ENCODE assay signal across 17 cellular contexts in genomic region chr13:113074876-113075275, GRCh38. TPM values are rescaled to one million over a fixed set of nuclear protein-coding genes. Genes with fewer than 3 reads are reported as not detected.
DNase-seq lines count a peak whose midpoint lies in the region; ATAC-seq, FAIRE-seq and TF ChIP-seq lines count a peak whose summit lies in the region.
"Had no signal": no experiment of that assay in that cellular context is flagged by ENCODE, and none has a peak within 500 bp of the region (broad histone marks: within the 10 kb centered on the region; RNA-seq: fewer than 3 reads in every experiment).

No MANE protein-coding gene starts in this region.

- no peaks in the 10 kb centered on the region for H3K4me1 Mint-ChIP-seq in stimulated activated naive CD8-positive, alpha-beta T cell treated with anti-CD3 and anti-CD28 coated beads, Interleukin-15, amount 100 ng/mL, for 72 hours
- H3K4me1 Mint-ChIP-seq: CD4-positive, alpha-beta memory T cell had no signal

- no peak for DNase-seq in stimulated activated naive CD8-positive, alpha-beta T cell treated with anti-CD3 and anti-CD28 coated beads, Interleukin-15, amount 100 ng/mL, for 72 hours
- DNase-seq in stimulated activated naive CD8-positive, alpha-beta T cell treated with anti-CD3 and anti-CD28 coated beads, Interleukin-15, Interleukin-2, amounts not matched to agents 100 U/mL and 50 U/mL, for 24 hours: no peak
- DNase-seq in kidney: peak; percentile 63
- DNase-seq in psoas muscle: peak; percentile 4 to 40
- DNase-seq in smooth muscle cell (lab: John Stamatoyannopoulos, UW; ENCODE audit: unreplicated experiment): no peak
- DNase-seq: BE2C; CD4-positive, alpha-beta memory T cell; DMS79; H7 had no signal

- H3K9me3 Mint-ChIP-seq in stimulated activated naive CD8-positive, alpha-beta T cell treated with anti-CD3 and anti-CD28 coated beads, Interleukin-15, amount 100 ng/mL, for 72 hours: no peaks in the 10 kb centered on the region
- H3K9me3 Mint-ChIP-seq: GM23338 had no signal

- no peaks in the 10 kb centered on the region for H3F3A ChIP-seq in smooth muscle cell (ENCODE audit: low read depth)

- no peak overlapping the region for H3K4me2 ChIP-seq in smooth muscle cell
- H3K4me2 ChIP-seq: A549, GM23338 had no signal

- WGBS in psoas muscle, 3 donors: 94 to 96% (median 94%) methylated on average over 22 of the region's 22 CpGs
- 97% methylated on average over 22 of the region's 22 CpGs for WGBS in smooth muscle cell (ENCODE audit: low lambda C conversion rate)

- no peak for TF ChIP-seq CTCF in kidney (IDR thresholded peaks at IDR 0.05; ENCODE audit: borderline replicate concordance, extremely low read depth, insufficient read depth)
- no peak for TF ChIP-seq CTCF in psoas muscle (IDR thresholded peaks at IDR 0.05)
- TF ChIP-seq CTCF in smooth muscle cell (IDR thresholded peaks at IDR 0.05; ENCODE audit: borderline replicate concordance, insufficient read depth, poor library complexity, severe bottlenecking): no peak

- peaks cover 0 to 15% (median 7%) of the 10 kb centered on the region in 3 donors for H3K27me3 ChIP-seq in psoas muscle (ENCODE audit: insufficient read depth in 3 of 3, low read length in 2 of 3)
- no peaks in the 10 kb centered on the region for H3K27me3 ChIP-seq in smooth muscle cell (ENCODE audit: low read depth)
- H3K27me3 ChIP-seq: BE2C had no signal

- H3K79me2 ChIP-seq in smooth muscle cell (ENCODE audit: low read depth): no peaks in the 10 kb centered on the region

- no peak overlapping the region for H3K4me3 ChIP-seq in kidney (ENCODE audit: low read length in 2 of 2)
- no peak overlapping the region for H3K4me3 ChIP-seq in psoas muscle
- H3K4me3 ChIP-seq in smooth muscle cell: no peak overlapping the region
- H3K4me3 ChIP-seq: A549, GM23338 had no signal

- intact Hi-C loops in kidney (cut with DNase I) (no loop called here), psoas muscle (cut with DNase I) (no loop called here)

- H3K9me3 ChIP-seq in kidney (ENCODE audit: control insufficient read depth in 1 of 2, low read length in 2 of 2): no peaks in the 10 kb centered on the region
- no peaks in the 10 kb centered on the region for H3K9me3 ChIP-seq in psoas muscle
- H3K9me3 ChIP-seq in smooth muscle cell (replicated peaks; ENCODE audit: low read depth): no peaks in the 10 kb centered on the region
- H3K9me3 ChIP-seq: A549, BE2C had no signal

- no peak overlapping the region for H3K4me3 Mint-ChIP-seq in stimulated activated naive CD8-positive, alpha-beta T cell treated with anti-CD3 and anti-CD28 coated beads, Interleukin-15, amount 100 ng/mL, for 72 hours
- H3K4me3 Mint-ChIP-seq: CD4-positive, alpha-beta memory T cell; GM23338 had no signal

- H4K20me1 ChIP-seq in smooth muscle cell (ENCODE audit: low read depth): no peaks in the 10 kb centered on the region

- no peak overlapping the region for H2AFZ ChIP-seq in smooth muscle cell (ENCODE audit: low read depth)
- H2AFZ ChIP-seq: GM23338 had no signal

- H3K27me3 Mint-ChIP-seq in stimulated activated naive CD8-positive, alpha-beta T cell treated with anti-CD3 and anti-CD28 coated beads, Interleukin-15, amount 100 ng/mL, for 72 hours: no peaks in the 10 kb centered on the region
- H3K27me3 Mint-ChIP-seq: CD4-positive, alpha-beta memory T cell had no signal

- FAIRE-seq in kidney (lab: Jason Lieb, UNC): no peak
- FAIRE-seq: A549, GM12891 had no signal

- no peak overlapping the region for H3K27ac ChIP-seq in kidney (ENCODE audit: low read depth in 2 of 2, low read length in 2 of 2)
- no peak overlapping the region for H3K27ac ChIP-seq in psoas muscle
- H3K27ac ChIP-seq in smooth muscle cell (ENCODE audit: low read depth): no peak overlapping the region
- H3K27ac ChIP-seq: A549, C4-2B had no signal

- H3K9ac ChIP-seq in kidney (ENCODE audit: low read length in 2 of 2) (no peak overlapping the region), smooth muscle cell (ENCODE audit: low read depth) (no peak overlapping the region)

- H3K4me1 ChIP-seq in kidney (ENCODE audit: control insufficient read depth in 1 of 2, insufficient read depth in 1 of 2, low read depth in 1 of 2, low read length in 2 of 2) (peaks cover 0 to 2% of the 10 kb centered on the region in 2 donors), psoas muscle (no peaks in the 10 kb centered on the region), smooth muscle cell (ENCODE audit: low read depth) (no peaks in the 10 kb centered on the region)
- H3K4me1 ChIP-seq: A549, BE2C had no signal

- H3K27ac Mint-ChIP-seq in stimulated activated naive CD8-positive, alpha-beta T cell treated with anti-CD3 and anti-CD28 coated beads, Interleukin-15, amount 100 ng/mL, for 72 hours: no peak overlapping the region
- H3K27ac Mint-ChIP-seq: CD4-positive, alpha-beta memory T cell had no signal

- peaks cover 5 to 10% of the 10 kb centered on the region in 2 donors for H3K36me3 ChIP-seq in kidney (ENCODE audit: control insufficient read depth in 1 of 2, insufficient read depth in 2 of 2, low read length in 2 of 2)
- H3K36me3 ChIP-seq in psoas muscle (ENCODE audit: insufficient read depth in 1 of 2, low read depth in 1 of 2): peaks cover 0 to 18% of the 10 kb centered on the region in 2 donors
- H3K36me3 ChIP-seq in smooth muscle cell (ENCODE audit: low read depth): no peaks in the 10 kb centered on the region

- ATAC-seq in stimulated activated naive CD8-positive, alpha-beta T cell treated with anti-CD3 and anti-CD28 coated beads, Interleukin-15, amount 100 ng/mL, for 72 hours: peak; percentile 10
- no peak for ATAC-seq in stimulated activated naive CD8-positive, alpha-beta T cell treated with anti-CD3 and anti-CD28 coated beads, Interleukin-15, Interleukin-2, amounts not matched to agents 100 U/mL and 50 U/mL, for 24 hours
- ATAC-seq in psoas muscle (no peak), GM19397 (IDR thresholded peaks at IDR 0.05; ENCODE audit: unreplicated experiment) (no peak), HG02588 (IDR thresholded peaks at IDR 0.05; ENCODE audit: unreplicated experiment) (no peak)
- ATAC-seq: A549, GM23338 had no signal

RNA-seq across cellular contexts. Expression of gene F7, which starts 30.7 kb away (rescaled TPM):
- total RNA-seq in kidney: 0.16 TPM
- 0.52 TPM for polyA plus RNA-seq in kidney (ENCODE audit: insufficient read depth, low read depth, low replicate concordance)
- total RNA-seq in psoas muscle: under 1 TPM in 2 of 4 donors, not detected in 2; 0.10 to 0.20 TPM
- under 1 TPM in 1 of 3 donors, not detected in 2; 0.08 TPM for polyA plus RNA-seq in psoas muscle
- 0.63 and 1.7 TPM in 2 replicates for total RNA-seq in smooth muscle cell
- 1.7 TPM in 2 replicates for polyA plus RNA-seq in smooth muscle cell
- total RNA-seq: CD4-positive, alpha-beta memory T cell; G401 had no signal
- polyA plus RNA-seq: CD4-positive, alpha-beta memory T cell had no signal

RNA-seq across cellular contexts. Expression of gene F10, which starts 47.7 kb away (rescaled TPM):
- total RNA-seq in kidney: 5.1 TPM
- polyA plus RNA-seq in kidney (ENCODE audit: insufficient read depth, low read depth, low replicate concordance): 6.8 TPM
- 1 to 10 TPM in 3 of 4 donors, under 1 TPM in 1; 0.63 to 4.9 (median 1.2) TPM for total RNA-seq in psoas muscle
- polyA plus RNA-seq in psoas muscle: 1 to 10 TPM; 1.5 to 2.0 (median 1.6) TPM
- total RNA-seq in smooth muscle cell: 17.1 and 19.4 TPM in 2 replicates
- polyA plus RNA-seq in smooth muscle cell: 28.2 and 43.7 TPM in 2 replicates
- total RNA-seq: CD4-positive, alpha-beta memory T cell; G401; HT1080 had no signal
- polyA plus RNA-seq: CD4-positive, alpha-beta memory T cell had no signal

Comparison
In these comparisons a context has a peak if more than half of its experiments do, and no peak if none do; other contexts are left out.
1. DNase-seq: peak in kidney (single experiment) and psoas muscle (2 of 2); none in stimulated activated naive CD8-positive, alpha-beta T cell treated with anti-CD3 and anti-CD28 coated beads, Interleukin-15, amount 100 ng/mL, for 72 hours (0 of 2), stimulated activated naive CD8-positive, alpha-beta T cell treated with anti-CD3 and anti-CD28 coated beads, Interleukin-15, Interleukin-2, amounts not matched to agents 100 U/mL and 50 U/mL, for 24 hours (single experiment) and smooth muscle cell (single experiment).